18 cellular contexts compared by ENCODE assay signal in genomic region chr1:20174937-20175666, GRCh38. TPM values are rescaled to one million over a fixed set of nuclear protein-coding genes. Genes with fewer than 3 reads are reported as not detected.
DNase-seq lines count a peak whose midpoint lies in the region; ATAC-seq, FAIRE-seq and TF ChIP-seq lines count a peak whose summit lies in the region.
"Had no signal": no experiment of that assay in that cellular context is flagged by ENCODE, and none has a peak within 500 bp of the region (broad histone marks: within the 10 kb centered on the region; RNA-seq: fewer than 3 reads in every experiment).

No MANE protein-coding gene starts in this region.

- TF ChIP-seq CTCF in liver (IDR thresholded peaks at IDR 0.05; ENCODE audit: low read depth, low read length, missing input control) (no peak), HepG2 (CRISPR knock-in tag; IDR thresholded peaks at IDR 0.05) (no peak), kidney (IDR thresholded peaks at IDR 0.05; ENCODE audit: borderline replicate concordance, extremely low read depth, insufficient read depth) (no peak)

- DNase-seq in HepG2 (ENCODE audit: low spot score) (no peak), OCI-M1 (lab: John Stamatoyannopoulos, UW) (peak; percentile 44), kidney (peak; percentile 6), midbrain (lab: John Stamatoyannopoulos, UW) (no peak), NCI-H2081 (lab: John Stamatoyannopoulos, UW) (no peak)
- DNase-seq in stimulated activated CD4-positive, alpha-beta T cell treated with anti-CD3 and anti-CD28 coated beads, Interleukin-2, amount 100 ng/mL, for 24 hours, result no peak
- DNase-seq: left lung; NCI-H1694 treated with DMSO at 0.1 percent for 48 hours; NCI-H526; Peyer's patch; stimulated activated CD4-positive, alpha-beta T cell treated with anti-CD3 and anti-CD28 coated beads, Interleukin-12 subunit alpha, Interleukin-12 subunit beta, amount 100 ng/mL, for 4 hours had no signal

- H3K27ac ChIP-seq in liver (ENCODE audit: low read depth in 1 of 2, low read length in 2 of 2) (no peak overlapping the region), HepG2 (ENCODE audit: extremely low read length, insufficient read depth, low read length) (no peak overlapping the region), kidney (ENCODE audit: low read depth in 2 of 2, low read length in 2 of 2) (no peak overlapping the region)
- H3K27ac ChIP-seq: left lung, Peyer's patch, prostate gland had no signal

- no peaks in the 10 kb centered on the region for H3K79me2 ChIP-seq in HepG2 (ENCODE audit: insufficient read depth, low read length)

- no peak for ATAC-seq in HepG2
- ATAC-seq in GM18519 (IDR thresholded peaks at IDR 0.05; ENCODE audit: low FRiP score, unreplicated experiment), result no peak
- ATAC-seq: left lung had no signal

- no peak for TF ChIP-seq POLR2A in HepG2 (IDR thresholded peaks at IDR 0.05; ENCODE audit: insufficient read depth in 1 of 2, low read depth in 2 of 2, low read length in 2 of 2)

- no TSS peak for BruUV-seq in HepG2 (replicated peaks; lab: Mats Ljungman, UMichigan)

- H3K27me3 ChIP-seq in liver (ENCODE audit: control insufficient read depth in 4 of 4, insufficient read depth in 4 of 4, low read length in 3 of 4) (no peaks in the 10 kb centered on the region), HepG2 (ENCODE audit: control insufficient read depth in 1 of 2, insufficient read depth in 2 of 2, low read length in 2 of 2) (peaks cover 2 to 15% of the 10 kb centered on the region in 2 experiments; a peak in 3 of 5 replicates)
- H3K27me3 ChIP-seq: left lung, Peyer's patch had no signal

- CTCF ChIA-PET in HepG2 (lab: Yijun Ruan, JAX; ENCODE audit: low intra/inter-chr PET ratio, low total read pairs), result no interaction called here

- intact Hi-C loops in HepG2 (cut with micrococcal nuclease; ENCODE audit: unreplicated experiment), result no loop called here
- intact Hi-C loops in kidney (cut with DNase I), result no loop called here

- POLR2A ChIA-PET in HepG2 (lab: Yijun Ruan, JAX), result no interaction called here

- in situ Hi-C loops in HepG2 (cut with HindIII; ENCODE audit: extremely low pct_ligation_motif_present, low pct_unique_long_range_greater_than_20kb), result no loop called here

- no peak for TF ChIP-seq EP300 in HepG2 (IDR thresholded peaks at IDR 0.05; ENCODE audit: low read depth in 2 of 2, low read length in 2 of 2)
- no peak for TF ChIP-seq EP300 in HepG2 (CRISPR knock-in tag; IDR thresholded peaks at IDR 0.05; ENCODE audit: borderline replicate concordance)

- WGBS in liver, result 67% methylated on average over 9 of the region's 9 CpGs
- WGBS in HepG2 (ENCODE audit: low lambda C conversion rate), result 21% methylated on average over 9 of the region's 9 CpGs

- H3K9me3 ChIP-seq in liver (ENCODE audit: control insufficient read depth in 4 of 4, low read length in 3 of 4), result no peaks in the 10 kb centered on the region
- H3K9me3 ChIP-seq in HepG2 (ENCODE audit: low read length), result no peaks in the 10 kb centered on the region
- H3K9me3 ChIP-seq in kidney (ENCODE audit: control insufficient read depth in 1 of 2, low read length in 2 of 2), result peaks cover 0 to 2% of the 10 kb centered on the region in 2 donors
- H3K9me3 ChIP-seq: Peyer's patch, prostate gland had no signal

- no peaks in the 10 kb centered on the region for H4K20me1 ChIP-seq in HepG2 (ENCODE audit: insufficient read depth, low read length)

- H3K36me3 ChIP-seq in liver (ENCODE audit: control insufficient read depth in 4 of 4, insufficient read depth in 3 of 4, low read depth in 1 of 4, low read length in 3 of 4), result no peaks in the 10 kb centered on the region
- no peaks in the 10 kb centered on the region; a peak in 1 of 5 replicates for H3K36me3 ChIP-seq in HepG2 (replicated peaks in 1 of 2; ENCODE audit: control insufficient read depth in 1 of 2, insufficient read depth in 2 of 2, low read length in 2 of 2)
- no peaks in the 10 kb centered on the region for H3K36me3 ChIP-seq in kidney (ENCODE audit: control insufficient read depth in 1 of 2, insufficient read depth in 2 of 2, low read length in 2 of 2)
- H3K36me3 ChIP-seq: left lung, Peyer's patch, prostate gland had no signal

- H3K9ac ChIP-seq in liver (ENCODE audit: low read depth in 1 of 2, low read length in 2 of 2), result no peak overlapping the region
- no peak overlapping the region for H3K9ac ChIP-seq in HepG2 (ENCODE audit: insufficient read depth, low read depth, low read length)
- H3K9ac ChIP-seq in kidney (ENCODE audit: low read length in 2 of 2), result no peak overlapping the region

- H3K4me2 ChIP-seq in HepG2 (ENCODE audit: low read depth, low read length), result no peak overlapping the region

- H3K4me3 ChIP-seq in liver (ENCODE audit: low read depth in 1 of 3, low read length in 3 of 3) (no peak overlapping the region), HepG2 (replicated peaks in 1 of 3; ENCODE audit: insufficient read depth in 1 of 3, low read depth in 2 of 3, low read length in 3 of 3) (no peak overlapping the region), kidney (ENCODE audit: low read length in 2 of 2) (no peak overlapping the region)
- H3K4me3 ChIP-seq: left lung, Peyer's patch, prostate gland had no signal

- TF ChIP-seq RAD21 in liver (IDR thresholded peaks at IDR 0.05) (no peak), HepG2 (CRISPR knock-in tag; IDR thresholded peaks at IDR 0.05) (no peak)

- H2AFZ ChIP-seq in HepG2 (ENCODE audit: low read length), result no peak overlapping the region

- FAIRE-seq in HepG2 (lab: Jason Lieb, UNC), result no peak
- FAIRE-seq in kidney (lab: Jason Lieb, UNC), result no peak
- FAIRE-seq: D721Med had no signal

- H3K4me1 ChIP-seq in liver (ENCODE audit: control insufficient read depth in 4 of 4, insufficient read depth in 4 of 4, low read length in 3 of 4) (peaks cover 0 to 9% (median 8%) of the 10 kb centered on the region in 4 donors), HepG2 (ENCODE audit: insufficient read depth, low read length) (no peaks in the 10 kb centered on the region), kidney (ENCODE audit: control insufficient read depth in 1 of 2, insufficient read depth in 1 of 2, low read depth in 1 of 2, low read length in 2 of 2) (no peaks in the 10 kb centered on the region)
- H3K4me1 ChIP-seq: left lung, prostate gland had no signal

RNA-seq across cellular contexts. Expression of gene UBXN10, which starts 10.8 kb away (rescaled TPM):
- 1 to 10 TPM; 1.1 to 2.3 TPM for total RNA-seq in liver
- 1 to 10 TPM in 1 of 2 donors, under 1 TPM in 1; 0.50 to 1.1 TPM for polyA plus RNA-seq in liver
- 0.04 TPM in 1 of 2 replicates, not detected in the other for total RNA-seq in HepG2 (2016; rRNA removed; fragmentation: Illumina TruSeq; extraction: Trizol)
- not detected in 2 replicates for total RNA-seq in HepG2 (2016; cell fraction: cytosol; rRNA removed; fragmentation: Illumina TruSeq; extraction: Trizol; ENCODE audit: low read depth)
- total RNA-seq in HepG2 (2016; cell fraction: insoluble cytoplasmic fraction; rRNA removed; fragmentation: Illumina TruSeq; extraction: Trizol), result 0.03 and 0.04 TPM in 2 replicates
- total RNA-seq in HepG2 (2016; cell fraction: membrane; rRNA removed; fragmentation: Illumina TruSeq; extraction: Trizol), result 0.03 TPM in 2 replicates
- total RNA-seq in HepG2 (2016; cell fraction: nucleus; rRNA removed; fragmentation: Illumina TruSeq; extraction: Trizol), result 0.09 TPM in 1 of 2 replicates, not detected in the other
- 0.05 and 0.07 TPM in 2 replicates for polyA plus RNA-seq in HepG2 (2011; rRNA removed)
- 0.05 and 0.06 TPM in 2 replicates for polyA plus RNA-seq in HepG2 (2011; cell fraction: cytosol; rRNA removed)
- 0.03 and 0.08 TPM in 2 replicates for polyA plus RNA-seq in HepG2 (2011; cell fraction: nucleus; rRNA removed)
- polyA plus RNA-seq in HepG2 (2012), result 0.05 and 0.17 TPM in 2 replicates
- polyA plus RNA-seq in HepG2 (2016; cell fraction: cytosol; fragmentation: Illumina TruSeq; extraction: Trizol; ENCODE audit: low read depth), result not detected in 2 replicates
- polyA plus RNA-seq in HepG2 (2016; cell fraction: insoluble cytoplasmic fraction; fragmentation: Illumina TruSeq; extraction: Trizol; ENCODE audit: low read depth), result 0.04 TPM in 1 of 2 replicates, not detected in the other
- not detected in 2 replicates for polyA plus RNA-seq in HepG2 (2016; cell fraction: membrane; fragmentation: Illumina TruSeq; extraction: Trizol; ENCODE audit: low read depth)
- polyA plus RNA-seq in HepG2 (2016; cell fraction: nucleus; fragmentation: Illumina TruSeq; extraction: Trizol; ENCODE audit: insufficient read depth, low read depth), result not detected in 2 replicates
- 0.18 TPM in 1 of 2 replicates, not detected in the other for polyA minus RNA-seq in HepG2 (2011; rRNA and poly(A)+ RNA removed; ENCODE audit: low replicate concordance)
- not detected in 2 replicates for polyA minus RNA-seq in HepG2 (2011; cell fraction: cytosol; rRNA and poly(A)+ RNA removed)
- 0.13 and 0.25 TPM in 2 replicates for polyA minus RNA-seq in HepG2 (2011; cell fraction: nucleus; rRNA and poly(A)+ RNA removed)
- 12.6 TPM for total RNA-seq in kidney
- 2.3 TPM for polyA plus RNA-seq in kidney (ENCODE audit: insufficient read depth, low read depth, low replicate concordance)
- total RNA-seq: LHCN-M2 had no signal

RNA-seq across cellular contexts. Expression of gene PLA2G2C, which starts 11.2 kb away (rescaled TPM):
- total RNA-seq in liver, result not detected
- polyA plus RNA-seq in liver, result not detected
- total RNA-seq in HepG2 (2016; rRNA removed; fragmentation: Illumina TruSeq; extraction: Trizol), result not detected in 2 replicates
- not detected in 2 replicates for total RNA-seq in HepG2 (2016; cell fraction: cytosol; rRNA removed; fragmentation: Illumina TruSeq; extraction: Trizol; ENCODE audit: low read depth)
- total RNA-seq in HepG2 (2016; cell fraction: insoluble cytoplasmic fraction; rRNA removed; fragmentation: Illumina TruSeq; extraction: Trizol), result not detected in 2 replicates
- not detected in 2 replicates for total RNA-seq in HepG2 (2016; cell fraction: membrane; rRNA removed; fragmentation: Illumina TruSeq; extraction: Trizol)
- not detected in 2 replicates for total RNA-seq in HepG2 (2016; cell fraction: nucleus; rRNA removed; fragmentation: Illumina TruSeq; extraction: Trizol)
- polyA plus RNA-seq in HepG2 (2011; rRNA removed), result not detected in 2 replicates
- polyA plus RNA-seq in HepG2 (2011; cell fraction: cytosol; rRNA removed), result not detected in 2 replicates
- not detected in 2 replicates for polyA plus RNA-seq in HepG2 (2011; cell fraction: nucleus; rRNA removed)
- not detected in 2 replicates for polyA plus RNA-seq in HepG2 (2012)
- not detected in 2 replicates for polyA plus RNA-seq in HepG2 (2016; cell fraction: cytosol; fragmentation: Illumina TruSeq; extraction: Trizol; ENCODE audit: low read depth)
- polyA plus RNA-seq in HepG2 (2016; cell fraction: insoluble cytoplasmic fraction; fragmentation: Illumina TruSeq; extraction: Trizol; ENCODE audit: low read depth), result not detected in 2 replicates
- not detected in 2 replicates for polyA plus RNA-seq in HepG2 (2016; cell fraction: membrane; fragmentation: Illumina TruSeq; extraction: Trizol; ENCODE audit: low read depth)
- not detected in 2 replicates for polyA plus RNA-seq in HepG2 (2016; cell fraction: nucleus; fragmentation: Illumina TruSeq; extraction: Trizol; ENCODE audit: insufficient read depth, low read depth)
- not detected in 2 replicates for polyA minus RNA-seq in HepG2 (2011; rRNA and poly(A)+ RNA removed; ENCODE audit: low replicate concordance)
- polyA minus RNA-seq in HepG2 (2011; cell fraction: cytosol; rRNA and poly(A)+ RNA removed), result not detected in 2 replicates
- not detected in 2 replicates for polyA minus RNA-seq in HepG2 (2011; cell fraction: nucleus; rRNA and poly(A)+ RNA removed)
- total RNA-seq in kidney, result 0.31 TPM
- not detected for polyA plus RNA-seq in kidney (ENCODE audit: insufficient read depth, low read depth, low replicate concordance)
- total RNA-seq: left lung, LHCN-M2, myocyte had no signal
- polyA plus RNA-seq: adipose tissue had no signal

RNA-seq across cellular contexts. Expression of gene PLA2G2F, which starts 36.0 kb away (rescaled TPM):
- total RNA-seq in liver (under 1 TPM in 1 of 2 donors, not detected in 1; under 0.01 TPM), HepG2 (2016; rRNA removed; fragmentation: Illumina TruSeq; extraction: Trizol) (not detected in 2 replicates), kidney (not detected)
- polyA plus RNA-seq in liver (not detected), HepG2 (2011; rRNA removed) (not detected in 2 replicates), kidney (ENCODE audit: insufficient read depth, low read depth, low replicate concordance) (not detected)
- not detected in 2 replicates for total RNA-seq in HepG2 (2016; cell fraction: cytosol; rRNA removed; fragmentation: Illumina TruSeq; extraction: Trizol; ENCODE audit: low read depth)
- total RNA-seq in HepG2 (2016; cell fraction: insoluble cytoplasmic fraction; rRNA removed; fragmentation: Illumina TruSeq; extraction: Trizol), result not detected in 2 replicates
- not detected in 2 replicates for total RNA-seq in HepG2 (2016; cell fraction: membrane; rRNA removed; fragmentation: Illumina TruSeq; extraction: Trizol)
- total RNA-seq in HepG2 (2016; cell fraction: nucleus; rRNA removed; fragmentation: Illumina TruSeq; extraction: Trizol), result not detected in 2 replicates
- polyA plus RNA-seq in HepG2 (2011; cell fraction: cytosol; rRNA removed), result not detected in 2 replicates
- 0.06 TPM in 1 of 2 replicates, not detected in the other for polyA plus RNA-seq in HepG2 (2011; cell fraction: nucleus; rRNA removed)
- polyA plus RNA-seq in HepG2 (2012), result not detected in 2 replicates
- polyA plus RNA-seq in HepG2 (2016; cell fraction: cytosol; fragmentation: Illumina TruSeq; extraction: Trizol; ENCODE audit: low read depth), result not detected in 2 replicates
- not detected in 2 replicates for polyA plus RNA-seq in HepG2 (2016; cell fraction: insoluble cytoplasmic fraction; fragmentation: Illumina TruSeq; extraction: Trizol; ENCODE audit: low read depth)
- polyA plus RNA-seq in HepG2 (2016; cell fraction: membrane; fragmentation: Illumina TruSeq; extraction: Trizol; ENCODE audit: low read depth), result not detected in 2 replicates
- polyA plus RNA-seq in HepG2 (2016; cell fraction: nucleus; fragmentation: Illumina TruSeq; extraction: Trizol; ENCODE audit: insufficient read depth, low read depth), result not detected in 2 replicates
- polyA minus RNA-seq in HepG2 (2011; rRNA and poly(A)+ RNA removed; ENCODE audit: low replicate concordance), result not detected in 2 replicates
- polyA minus RNA-seq in HepG2 (2011; cell fraction: cytosol; rRNA and poly(A)+ RNA removed), result not detected in 2 replicates
- polyA minus RNA-seq in HepG2 (2011; cell fraction: nucleus; rRNA and poly(A)+ RNA removed), result not detected in 2 replicates
- total RNA-seq: left lung, LHCN-M2, myocyte had no signal
- polyA plus RNA-seq: adipose tissue had no signal

RNA-seq across cellular contexts. Expression of gene PLA2G2D, which starts 55.8 kb away (rescaled TPM):
- under 1 TPM; 0.08 to 0.14 TPM for total RNA-seq in liver
- polyA plus RNA-seq in liver, result under 1 TPM in 1 of 2 donors, not detected in 1; 0.06 TPM
- total RNA-seq in HepG2 (2016; rRNA removed; fragmentation: Illumina TruSeq; extraction: Trizol), result not detected in 2 replicates
- not detected in 2 replicates for total RNA-seq in HepG2 (2016; cell fraction: cytosol; rRNA removed; fragmentation: Illumina TruSeq; extraction: Trizol; ENCODE audit: low read depth)
- not detected in 2 replicates for total RNA-seq in HepG2 (2016; cell fraction: insoluble cytoplasmic fraction; rRNA removed; fragmentation: Illumina TruSeq; extraction: Trizol)
- total RNA-seq in HepG2 (2016; cell fraction: membrane; rRNA removed; fragmentation: Illumina TruSeq; extraction: Trizol), result not detected in 2 replicates
- total RNA-seq in HepG2 (2016; cell fraction: nucleus; rRNA removed; fragmentation: Illumina TruSeq; extraction: Trizol), result not detected in 2 replicates
- polyA plus RNA-seq in HepG2 (2011; rRNA removed), result not detected in 2 replicates
- polyA plus RNA-seq in HepG2 (2011; cell fraction: cytosol; rRNA removed), result not detected in 2 replicates
- polyA plus RNA-seq in HepG2 (2011; cell fraction: nucleus; rRNA removed), result not detected in 2 replicates
- not detected in 2 replicates for polyA plus RNA-seq in HepG2 (2012)
- not detected in 2 replicates for polyA plus RNA-seq in HepG2 (2016; cell fraction: cytosol; fragmentation: Illumina TruSeq; extraction: Trizol; ENCODE audit: low read depth)
- polyA plus RNA-seq in HepG2 (2016; cell fraction: insoluble cytoplasmic fraction; fragmentation: Illumina TruSeq; extraction: Trizol; ENCODE audit: low read depth), result not detected in 2 replicates
- not detected in 2 replicates for polyA plus RNA-seq in HepG2 (2016; cell fraction: membrane; fragmentation: Illumina TruSeq; extraction: Trizol; ENCODE audit: low read depth)
- not detected in 2 replicates for polyA plus RNA-seq in HepG2 (2016; cell fraction: nucleus; fragmentation: Illumina TruSeq; extraction: Trizol; ENCODE audit: insufficient read depth, low read depth)
- not detected in 2 replicates for polyA minus RNA-seq in HepG2 (2011; rRNA and poly(A)+ RNA removed; ENCODE audit: low replicate concordance)
- not detected in 2 replicates for polyA minus RNA-seq in HepG2 (2011; cell fraction: cytosol; rRNA and poly(A)+ RNA removed)
- polyA minus RNA-seq in HepG2 (2011; cell fraction: nucleus; rRNA and poly(A)+ RNA removed), result not detected in 2 replicates
- 1.1 TPM for total RNA-seq in kidney
- polyA plus RNA-seq in kidney (ENCODE audit: insufficient read depth, low read depth, low replicate concordance), result not detected
- total RNA-seq: left lung, LHCN-M2, myocyte, prostate gland had no signal

Comparison
In these comparisons a context has a peak if more than half of its experiments do, and no peak if none do; other contexts are left out.
1. DNase-seq: peak in OCI-M1 (single experiment) and kidney (single experiment); none in HepG2 (single experiment), midbrain (single experiment), stimulated activated CD4-positive, alpha-beta T cell treated with anti-CD3 and anti-CD28 coated beads, Interleukin-2, amount 100 ng/mL, for 24 hours (0 of 2) and NCI-H2081 (0 of 2).